ENCODE assay signal across 8 cellular contexts in the genomic region with DNA sequence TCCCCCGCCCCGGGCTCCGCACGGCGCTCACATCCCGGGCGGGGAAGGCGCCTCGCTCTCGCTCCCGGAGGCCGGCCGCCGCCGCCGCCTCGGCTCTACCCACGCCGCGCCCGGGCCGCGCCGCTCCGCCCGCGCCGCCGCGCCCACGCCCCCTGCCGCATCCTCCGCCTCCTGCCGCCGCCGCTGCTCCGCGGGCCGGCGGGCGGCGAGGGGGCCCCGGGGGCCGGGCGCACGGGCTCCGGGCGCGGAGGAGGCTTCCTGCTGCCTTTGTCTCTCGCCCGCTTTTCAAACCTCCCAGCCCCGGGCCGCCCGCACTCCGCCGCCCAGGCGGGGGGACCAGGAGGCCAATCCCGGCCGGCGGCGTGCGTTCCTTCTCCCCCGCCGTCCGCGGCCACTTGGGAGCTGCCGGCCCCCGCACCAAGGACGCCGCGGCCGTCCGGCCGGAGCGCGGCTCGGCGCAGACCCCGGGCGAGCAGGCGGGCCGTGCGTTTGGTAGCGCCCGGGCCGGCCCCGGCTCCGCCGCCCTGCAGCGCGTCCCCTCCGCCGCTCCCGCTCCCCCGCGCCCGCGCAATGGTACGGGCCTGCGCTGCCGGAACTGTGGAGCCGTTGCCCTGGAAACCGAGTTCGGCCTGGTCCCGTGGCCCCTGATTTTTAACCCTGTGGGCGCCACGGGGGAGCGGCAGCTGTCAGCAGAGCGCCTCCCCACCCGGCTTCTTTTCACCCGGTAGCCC. TPM values are rescaled to one million over a fixed set of nuclear protein-coding genes. Genes with fewer than 3 reads are reported as not detected.
DNase-seq lines count a peak whose midpoint lies in the region; ATAC-seq and TF ChIP-seq lines count a peak whose summit lies in the region.

Gene FBXL14 (minus strand): TSS at position 287 of the 731 bp plus-strand sequence. CDS start 515 bp downstream, outside the sequence.

- peak within 1 kb of the TSS; percentile 79 for H3K14ac ChIP-seq in IMR-90 (replicated peaks; ENCODE audit: low read depth, low read length)

- no peaks in the 10 kb centered on the region for H3K9me3 ChIP-seq in IMR-90 (ENCODE audit: control insufficient read depth, insufficient read depth, low read length)
- H3K9me3 ChIP-seq in PC-3 (ENCODE audit: low read length): no peaks in the 10 kb centered on the region
- H3K9me3 ChIP-seq in esophagus muscularis mucosa: no peaks in the 10 kb centered on the region

- peak within 1 kb of the TSS; percentile 30; the same call in 1 of the 3 replicates for H2BK15ac ChIP-seq in IMR-90 (ENCODE audit: low read depth, low read length)

- no peaks in the 10 kb centered on the region for H3K9me3 Mint-ChIP-seq in activated T-cell treated with anti-CD3 and anti-CD28 coated beads, Interleukin-2, amount 50 U/mL, for 4 hours

- H2AFZ ChIP-seq in IMR-90 (replicated peaks; ENCODE audit: low read length, poor library complexity) (peak within 1 kb of the TSS; percentile 84), PC-3 (ENCODE audit: low read length) (peak within 1 kb of the TSS; percentile 93)

- H3K23ac ChIP-seq in IMR-90 (ENCODE audit: low read depth, low read length): peak within 1 kb of the TSS; percentile 79

- H3K27ac ChIP-seq in IMR-90 (ENCODE audit: insufficient read depth, low read length): peak within 1 kb of the TSS; percentile 66
- peak within 1 kb of the TSS; percentile 19; the same call in 1 of the 2 replicates for H3K27ac ChIP-seq in PC-3 (ENCODE audit: low read length)
- peak within 1 kb of the TSS; percentile 84 to 95 (median 94) for H3K27ac ChIP-seq in esophagus muscularis mucosa (replicated peaks in 1 of 4)

- peak; percentile 43 for ATAC-seq in GM21526 (IDR thresholded peaks at IDR 0.05; ENCODE audit: low FRiP score, unreplicated experiment)
- peak; percentile 67 for ATAC-seq in IMR-90 (ENCODE audit: low read depth)
- peak; percentile 66 for ATAC-seq in PC-3
- peak; percentile 74 to 75 for ATAC-seq in activated T-cell treated with anti-CD3 and anti-CD28 coated beads, Interleukin-2, amount 50 U/mL, for 4 hours

- peak within 1 kb of the TSS; percentile 92 for H2AK9ac ChIP-seq in IMR-90 (replicated peaks; ENCODE audit: low read depth, low read length, poor library complexity)

- peaks cover 6% of the 10 kb centered on the region for H3K36me3 Mint-ChIP-seq in activated T-cell treated with anti-CD3 and anti-CD28 coated beads, Interleukin-2, amount 50 U/mL, for 4 hours (ENCODE audit: insufficient read depth)

- H3K9ac ChIP-seq in IMR-90 (ENCODE audit: low read depth, low read length): peak within 1 kb of the TSS; percentile 72
- H3K9ac ChIP-seq in PC-3 (ENCODE audit: low read length): peak within 1 kb of the TSS; percentile 57

- H3K27me3 Mint-ChIP-seq in activated T-cell treated with anti-CD3 and anti-CD28 coated beads, Interleukin-2, amount 50 U/mL, for 4 hours (ENCODE audit: low read depth): no peaks in the 10 kb centered on the region

- H2BK20ac ChIP-seq in IMR-90 (ENCODE audit: low read depth, low read length): no peak within 1 kb of the TSS

- H3K4me3 ChIP-seq in IMR-90 (ENCODE audit: insufficient read depth, low read depth, low read length): peak within 1 kb of the TSS; percentile 90
- peak within 1 kb of the TSS; percentile 94 for H3K4me3 ChIP-seq in PC-3 (ENCODE audit: low read length)
- peak within 1 kb of the TSS; percentile 84 to 96 (median 88) for H3K4me3 ChIP-seq in esophagus muscularis mucosa

- peak within 1 kb of the TSS; percentile 80 for H3K4me2 ChIP-seq in IMR-90 (ENCODE audit: low read depth, low read length)
- peak within 1 kb of the TSS; percentile 100 for H3K4me2 ChIP-seq in PC-3 (ENCODE audit: low read length)

- no peaks in the 10 kb centered on the region for H3F3A ChIP-seq in PC-3 (ENCODE audit: low read length, unreplicated experiment)

- H2AK5ac ChIP-seq in IMR-90 (ENCODE audit: low read depth, low read length): peak within 1 kb of the TSS; percentile 79

- dilution Hi-C loops in IMR-90 (cut with HindIII; ENCODE audit: low sequenced_read_pairs, unreplicated experiment): no loop called here

- peak within 1 kb of the TSS; percentile 82 for H3K4ac ChIP-seq in IMR-90 (ENCODE audit: low read depth, low read length)

- peaks cover 44% of the 10 kb centered on the region for H3K79me2 ChIP-seq in PC-3 (ENCODE audit: low read length)

- in situ Hi-C loops in IMR-90 (cut with MboI; ENCODE audit: low sequenced_read_pairs): loop anchor here (25.0 kb wide), 1 partner anchor 682 kb away; no protein-coding TSS in a partner anchor

- H3K4me1 ChIP-seq in IMR-90 (ENCODE audit: control insufficient read depth, insufficient read depth, low read length) (peaks cover 20% of the 10 kb centered on the region), PC-3 (ENCODE audit: insufficient read depth, low read length) (peaks cover 31% of the 10 kb centered on the region), esophagus muscularis mucosa (peaks cover 45 to 56% (median 56%) of the 10 kb centered on the region in 4 donors)

- TF ChIP-seq POLR2A in IMR-90 (IDR thresholded peaks at IDR 0.05; ENCODE audit: low read depth, low read length): no peak
- TF ChIP-seq POLR2A in esophagus muscularis mucosa (IDR thresholded peaks at IDR 0.05; ENCODE audit: low read depth): no peak

- H2BK5ac ChIP-seq in IMR-90 (ENCODE audit: low read depth, low read length, poor library complexity, severe bottlenecking): peak within 1 kb of the TSS; percentile 78

- peak within 1 kb of the TSS; percentile 2; the same call in 1 of the 2 replicates for H3K18ac ChIP-seq in IMR-90 (ENCODE audit: low read depth, low read length)

- peak within 1 kb of the TSS; percentile 31 for H4K91ac ChIP-seq in IMR-90 (ENCODE audit: insufficient read depth, low read depth, low read length)

- no TSS peak for BruUV-seq in IMR-90 (replicated peaks; lab: Mats Ljungman, UMichigan)
- BruUV-seq in PC-3 (replicated peaks; lab: Mats Ljungman, UMichigan): no TSS peak

- H3K36me3 ChIP-seq in IMR-90 (ENCODE audit: control insufficient read depth, insufficient read depth, low read length): no peaks in the 10 kb centered on the region
- H3K36me3 ChIP-seq in PC-3 (ENCODE audit: low read depth, low read length): no peaks in the 10 kb centered on the region
- no peaks in the 10 kb centered on the region for H3K36me3 ChIP-seq in esophagus muscularis mucosa

- H3K4me3 Mint-ChIP-seq in activated T-cell treated with anti-CD3 and anti-CD28 coated beads, Interleukin-2, amount 50 U/mL, for 4 hours: peak within 1 kb of the TSS; percentile 95

- peaks cover 52% of the 10 kb centered on the region for H3K4me1 Mint-ChIP-seq in activated T-cell treated with anti-CD3 and anti-CD28 coated beads, Interleukin-2, amount 50 U/mL, for 4 hours (ENCODE audit: low read depth)

- DNase-seq in D341Med (ENCODE audit: low spot score) (peak; percentile 94), IMR-90 (peak; percentile 79), PC-3 (peak; percentile 71), esophagus muscularis mucosa (ENCODE audit: extremely low spot score) (peak; percentile 95), myocyte (ENCODE audit: low read depth) (peak; percentile 92)
- peak; percentile 81 for DNase-seq in activated T-cell treated with anti-CD3 and anti-CD28 coated beads, Interleukin-2, amount 50 U/mL, for 4 hours
- DNase-seq in stimulated activated CD8-positive, alpha-beta memory T cell treated with anti-CD3 and anti-CD28 coated beads, Interleukin-7, amount 100 ng/mL, for 4 hours (ENCODE audit: low read depth in 2 of 2): peak; percentile 77 to 89

- POLR2A ChIA-PET in IMR-90 (lab: Charles Lee; ENCODE audit: unreplicated experiment) (no interaction called here), PC-3 (lab: Charles Lee; ENCODE audit: unreplicated experiment) (no interaction called here)

- TF ChIP-seq EP300 in esophagus muscularis mucosa (IDR thresholded peaks at IDR 0.05): no peak

- CTCF ChIA-PET in IMR-90 (lab: Yijun Ruan, JAX) (no interaction called here), PC-3 (lab: Charles Lee) (no interaction called here)

- peak within 1 kb of the TSS; percentile 44 to 83 for H4K8ac ChIP-seq in IMR-90 (ENCODE audit: low read depth in 2 of 2, low read length in 2 of 2)

- H4K5ac ChIP-seq in IMR-90 (ENCODE audit: low read depth, low read length): peak within 1 kb of the TSS; percentile 37

- peak within 1 kb of the TSS; percentile 47 for H2BK120ac ChIP-seq in IMR-90 (ENCODE audit: low read depth, low read length)

- peaks cover 12% of the 10 kb centered on the region; the same call in 1 of the 2 replicates for H3K9me1 ChIP-seq in IMR-90 (ENCODE audit: insufficient read depth, low read length)

- no peak for TF ChIP-seq RAD21 in IMR-90 (IDR thresholded peaks at IDR 0.05; ENCODE audit: low read length)

- peaks cover 51% of the 10 kb centered on the region for H4K20me1 ChIP-seq in IMR-90 (ENCODE audit: insufficient read depth, low read length)
- H4K20me1 ChIP-seq in PC-3 (ENCODE audit: low read length): peaks cover 30% of the 10 kb centered on the region

- intact Hi-C loops in IMR-90 (cut with micrococcal nuclease) (no loop called here), PC-3 (cut with micrococcal nuclease) (no loop called here), esophagus muscularis mucosa (cut with DNase I) (loop anchor here (10.0 kb wide), 2 partner anchors 840 to 950 kb away; partner anchors contain the start of gene WNK1)

- no peaks in the 10 kb centered on the region for H3K9me2 ChIP-seq in PC-3 (replicated peaks; ENCODE audit: low read length)

- TF ChIP-seq CTCF in IMR-90 (conservative IDR thresholded peaks at IDR 0.05; ENCODE audit: low read depth, low read length) (no peak), PC-3 (conservative IDR thresholded peaks at IDR 0.05; ENCODE audit: low read depth, low read length) (no peak), esophagus muscularis mucosa (IDR thresholded peaks at IDR 0.05) (peak in 1 of 3 experiments; percentile 23)

- peak within 1 kb of the TSS; percentile 43; the same call in 1 of the 2 replicates for H3K56ac ChIP-seq in IMR-90 (ENCODE audit: extremely low read depth, insufficient read depth, low read length)

- 0% methylated on average over 62 of the region's 111 CpGs; no CpG with 5 or more reads in 1 of the 2 experiments for WGBS in IMR-90 (ENCODE audit: extremely low coverage in 2 of 2, insufficient read length in 1 of 2), 2 experiments
- 1% methylated on average over 37 of the region's 111 CpGs for WGBS in esophagus muscularis mucosa

- H3K27me3 ChIP-seq in IMR-90 (ENCODE audit: control insufficient read depth, insufficient read depth, low read length) (no peaks in the 10 kb centered on the region), PC-3 (ENCODE audit: low read length) (no peaks in the 10 kb centered on the region), esophagus muscularis mucosa (no peaks in the 10 kb centered on the region)

- H3K79me1 ChIP-seq in IMR-90 (ENCODE audit: low read depth in 1 of 2, low read length in 2 of 2): peaks cover 33 to 68% of the 10 kb centered on the region in 2 experiments

RNA-seq across cellular contexts. Expression of gene FBXL14, which starts in this region (rescaled TPM):
- total RNA-seq in IMR-90 (2012; rRNA removed) (4.7 TPM in 2 replicates), PC-3 (2014; rRNA removed) (18.3 and 21.8 TPM in 2 replicates), esophagus muscularis mucosa (10 to 100 TPM; 12.0 to 22.6 (median 16.0) TPM), myocyte (8.1 and 11.0 TPM in 2 replicates)
- polyA plus RNA-seq in IMR-90 (2012; rRNA removed): 7.3 and 8.8 TPM in 2 replicates
- polyA plus RNA-seq in IMR-90 (2012; cell fraction: cytosol; rRNA removed): 2.2 and 9.6 TPM in 2 replicates
- 2.8 and 5.8 TPM in 2 replicates for polyA plus RNA-seq in IMR-90 (2012; cell fraction: nucleus; rRNA removed; ENCODE audit: low replicate concordance)
- 10 to 100 TPM; 22.8 to 25.2 (median 23.7) TPM for total RNA-seq in activated T-cell treated with anti-CD3 and anti-CD28 coated beads, Interleukin-2, amount 50 U/mL, for 4 hours
- 9.1 TPM for polyA plus RNA-seq in myocyte (2012)

Comparison
In these comparisons a context has a peak if more than half of its experiments do, and no peak if none do; other contexts are left out.
1. Peak in every context shown above with its lines: DNase-seq, ATAC-seq, H3K4me3 ChIP-seq and H3K27ac ChIP-seq.
2. H3K27ac ChIP-seq: peak in every context shown above with its lines; median percentile 94 in esophagus muscularis mucosa; 66 in IMR-90; 19 in PC-3.